ENCODE assay signal across 14 cellular contexts in genomic region chr11:60916669-60917206, GRCh38. TPM values are rescaled to one million over a fixed set of nuclear protein-coding genes. Genes with fewer than 3 reads are reported as not detected.
A peak's percentile ranks its signal among the peaks of the same experiment; 100 is the strongest.
DNase-seq lines count a peak whose midpoint lies in the region; ATAC-seq, FAIRE-seq and TF ChIP-seq lines count a peak whose summit lies in the region.
"Had no signal": no experiment of that assay in that cellular context is flagged by ENCODE, and none has a peak within 500 bp of the region (broad histone marks: within the 10 kb centered on the region; RNA-seq: fewer than 3 reads in every experiment).

No MANE protein-coding gene starts in this region.

- peaks cover 45% of the 10 kb centered on the region for H3K4me1 Mint-ChIP-seq in central memory CD8-positive, alpha-beta T cell
- H3K4me1 Mint-ChIP-seq in neural progenitor cell: peaks cover 46% of the 10 kb centered on the region

- no peak for TF ChIP-seq CTCF in neural progenitor cell (IDR thresholded peaks at IDR 0.05)
- no peak for TF ChIP-seq CTCF in pancreas (IDR thresholded peaks at IDR 0.05)

- H3K9me3 ChIP-seq in Karpas-422 (ENCODE audit: low read length) (no peaks in the 10 kb centered on the region), neural progenitor cell (ENCODE audit: low read depth) (no peaks in the 10 kb centered on the region), pancreas (no peaks in the 10 kb centered on the region)
- H3K9me3 ChIP-seq: Caco-2 had no signal

- peak overlapping the region; percentile 85 for H3K27ac ChIP-seq in Karpas-422 (ENCODE audit: low read length)
- no peak overlapping the region for H3K27ac ChIP-seq in neural progenitor cell
- H3K27ac ChIP-seq in pancreas: no peak overlapping the region

- H3F3A ChIP-seq in neural progenitor cell (ENCODE audit: low read depth): peaks cover 31% of the 10 kb centered on the region

- WGBS in pancreas, 2 donors: 43 to 49% methylated on average over 3 of the region's 3 CpGs

- peaks cover 48% of the 10 kb centered on the region for H3K79me2 ChIP-seq in Karpas-422 (ENCODE audit: low read length)
- H3K79me2 ChIP-seq in neural progenitor cell (ENCODE audit: low read depth): peaks cover 38% of the 10 kb centered on the region

- no peak for FAIRE-seq in pancreas (lab: Jason Lieb, UNC)

- DNase-seq in DMS 273 (lab: John Stamatoyannopoulos, UW; ENCODE audit: unreplicated experiment): peak; percentile 27
- no peak for DNase-seq in Karpas-422
- DNase-seq in central memory CD8-positive, alpha-beta T cell (ENCODE audit: low spot score in 2 of 2): no peak
- no peak for DNase-seq in neural progenitor cell (ENCODE audit: low spot score)
- no peak for DNase-seq in DMS79 treated with DMSO at 0.1 percent for 48 hours (lab: John Stamatoyannopoulos, UW)
- DNase-seq in pancreas: no peak
- no peak for DNase-seq in germinal center (ENCODE audit: low spot score)
- DNase-seq: activated CD4-positive, alpha-beta T cell treated with anti-CD3 and anti-CD28 coated beads, Interleukin-2, amount 50 U/mL, for 48 hours; amniotic stem cell; NCI-H2081 treated with DMSO at 0.1 percent for 48 hours had no signal

- H3K4me3 ChIP-seq in Karpas-422 (ENCODE audit: low read length) (no peak overlapping the region), neural progenitor cell (no peak overlapping the region), pancreas (no peak overlapping the region)

- H3K9ac ChIP-seq in Karpas-422 (ENCODE audit: low read length) (peak overlapping the region; percentile 16; the same call in 1 of the 2 replicates), neural progenitor cell (no peak overlapping the region)

- no peak for ATAC-seq in central memory CD8-positive, alpha-beta T cell (replicated peaks; ENCODE audit: extremely low read depth, poor library complexity, severe bottlenecking)
- no peak for ATAC-seq in pancreas

- no peaks in the 10 kb centered on the region for H3K9me2 ChIP-seq in Karpas-422 (replicated peaks; ENCODE audit: insufficient read depth, low read length)

- H3K36me3 Mint-ChIP-seq in central memory CD8-positive, alpha-beta T cell (ENCODE audit: insufficient read depth): peaks cover 31% of the 10 kb centered on the region
- H3K36me3 Mint-ChIP-seq in neural progenitor cell: peaks cover 14% of the 10 kb centered on the region

- H2AFZ ChIP-seq in Karpas-422 (ENCODE audit: low read length): no peak overlapping the region
- no peak overlapping the region for H2AFZ ChIP-seq in neural progenitor cell (replicated peaks)

- H3K4me1 ChIP-seq in Karpas-422 (ENCODE audit: low read length): peaks cover 65% of the 10 kb centered on the region
- H3K4me1 ChIP-seq in neural progenitor cell: peaks cover 19% of the 10 kb centered on the region
- H3K4me1 ChIP-seq in pancreas: peaks cover 0 to 9% (median 9%) of the 10 kb centered on the region in 3 donors

- H3K27me3 ChIP-seq in Karpas-422 (ENCODE audit: low read length) (no peaks in the 10 kb centered on the region), neural progenitor cell (peaks cover 3% of the 10 kb centered on the region), pancreas (no peaks in the 10 kb centered on the region)

- no peaks in the 10 kb centered on the region for H3K9me3 Mint-ChIP-seq in central memory CD8-positive, alpha-beta T cell
- no peaks in the 10 kb centered on the region for H3K9me3 Mint-ChIP-seq in neural progenitor cell
- H3K9me3 Mint-ChIP-seq: dendritic cell treated with granulocyte-macrophage colony-stimulating factor and Interleukin-4, amounts not matched to agents 40 ng/mL and 50 ng/mL, for 4 days had no signal

- intact Hi-C loops in pancreas (cut with DNase I): no loop called here

- peak overlapping the region; percentile 3 for H3K4me3 Mint-ChIP-seq in central memory CD8-positive, alpha-beta T cell
- peak overlapping the region; percentile 46 for H3K4me3 Mint-ChIP-seq in neural progenitor cell

- peaks cover 14% of the 10 kb centered on the region for H3K36me3 ChIP-seq in Karpas-422 (ENCODE audit: insufficient read depth, low read length)
- no peaks in the 10 kb centered on the region for H3K36me3 ChIP-seq in neural progenitor cell
- H3K36me3 ChIP-seq in pancreas: peaks cover 0 to 17% (median 9%) of the 10 kb centered on the region in 3 donors

- H4K20me1 ChIP-seq in Karpas-422 (ENCODE audit: insufficient read depth, low read depth, low read length) (no peaks in the 10 kb centered on the region), neural progenitor cell (ENCODE audit: low read depth) (peaks cover 26% of the 10 kb centered on the region)

- no peaks in the 10 kb centered on the region for H3K27me3 Mint-ChIP-seq in central memory CD8-positive, alpha-beta T cell
- peaks cover 10% of the 10 kb centered on the region for H3K27me3 Mint-ChIP-seq in neural progenitor cell (ENCODE audit: insufficient read depth, low read depth)

- H3K27ac Mint-ChIP-seq in central memory CD8-positive, alpha-beta T cell (ENCODE audit: low read depth): no peak overlapping the region
- H3K27ac Mint-ChIP-seq in neural progenitor cell: no peak overlapping the region

- H3K4me2 ChIP-seq in Karpas-422 (ENCODE audit: low read depth, low read length, poor library complexity, severe bottlenecking): peak overlapping the region; percentile 98
- no peak overlapping the region for H3K4me2 ChIP-seq in neural progenitor cell

RNA-seq across cellular contexts. Expression of gene TMEM109, which starts 2.8 kb away (rescaled TPM):
- 42.3 and 44.4 TPM in 2 replicates for total RNA-seq in Karpas-422 (2014; rRNA removed; shearing (Covaris generic); ENCODE audit: low replicate concordance)
- total RNA-seq in neural progenitor cell (ENCODE audit: low replicate concordance) (22.4 and 23.6 TPM in 2 replicates), pancreas (10 to 100 TPM; 35.1 to 51.9 (median 40.0) TPM)
- polyA plus RNA-seq in pancreas: 10 to 100 TPM; 28.2 to 53.0 TPM

RNA-seq across cellular contexts. Expression of gene TMEM132A, which starts 7.5 kb away (rescaled TPM):
- 1.6 and 5.2 TPM in 2 replicates for total RNA-seq in Karpas-422 (2014; rRNA removed; shearing (Covaris generic); ENCODE audit: low replicate concordance)
- total RNA-seq in neural progenitor cell (ENCODE audit: low replicate concordance): 34.0 and 77.2 TPM in 2 replicates
- total RNA-seq in pancreas: 10 to 100 TPM in 2 of 6 donors, 1 to 10 TPM in 4; 3.1 to 36.7 (median 3.6) TPM
- polyA plus RNA-seq in pancreas: 10 to 100 TPM in 1 of 2 donors, 1 to 10 TPM in 1; 5.9 to 12.1 TPM

RNA-seq across cellular contexts. Expression of gene PRPF19, which starts 10.4 kb away (rescaled TPM):
- total RNA-seq in Karpas-422 (2014; rRNA removed; shearing (Covaris generic); ENCODE audit: low replicate concordance): 87.2 and 109 TPM in 2 replicates
- total RNA-seq in neural progenitor cell (ENCODE audit: low replicate concordance) (34.5 and 72.7 TPM in 2 replicates), pancreas (10 to 100 TPM; 33.9 to 50.1 (median 45.5) TPM)
- polyA plus RNA-seq in pancreas: 10 to 100 TPM; 44.2 to 50.1 TPM

RNA-seq across cellular contexts. Expression of gene SLC15A3, which starts 35.2 kb away (rescaled TPM):
- total RNA-seq in Karpas-422 (2014; rRNA removed; shearing (Covaris generic); ENCODE audit: low replicate concordance): 49.5 and 64.7 TPM in 2 replicates
- total RNA-seq in neural progenitor cell (ENCODE audit: low replicate concordance) (1.4 and 3.3 TPM in 2 replicates), pancreas (10 to 100 TPM in 2 of 6 donors, 1 to 10 TPM in 4; 2.0 to 25.3 (median 4.5) TPM)
- 1 to 10 TPM; 5.8 to 7.7 TPM for polyA plus RNA-seq in pancreas

RNA-seq across cellular contexts. Expression of gene ZP1, which starts 49.4 kb away (rescaled TPM):
- not detected in 2 replicates for total RNA-seq in Karpas-422 (2014; rRNA removed; shearing (Covaris generic); ENCODE audit: low replicate concordance)
- not detected in 2 replicates for total RNA-seq in neural progenitor cell (ENCODE audit: low replicate concordance)
- not detected for total RNA-seq in pancreas
- 1 to 10 TPM in 1 of 2 donors, under 1 TPM in 1; 0.34 to 1.5 TPM for polyA plus RNA-seq in pancreas
- total RNA-seq: Caco-2; mononuclear cell; T-helper 1 cell treated with Interleukin-12 subunit alpha and Interleukin-12 subunit beta and Interleukin-4 antibody, amounts not matched to agents 30 ng/mL and 1 ng/mL, for 36 hours had no signal
